22 cellular contexts compared by ENCODE assay signal in genomic region chr4:153374471-153374870, GRCh38. TPM values are rescaled to one million over a fixed set of nuclear protein-coding genes. Genes with fewer than 3 reads are reported as not detected.
"Had no signal": no experiment of that assay in that cellular context is flagged by ENCODE, and none has a peak within 500 bp of the region (broad histone marks: within the 10 kb centered on the region; RNA-seq: fewer than 3 reads in every experiment).

No MANE protein-coding gene starts in this region.

- H3K4me1 Mint-ChIP-seq: activated T-helper 17 cell treated with anti-CD3 and anti-CD28 coated beads, Interleukin-2, amount 50 U/mL, for 72 hours had no signal

- ATAC-seq: activated CD4-positive, alpha-beta T cell treated with anti-CD3 and anti-CD28 coated beads for 36 hours; activated naive CD4-positive, alpha-beta T cell treated with anti-CD3 and anti-CD28 coated beads, Interleukin-2, amount 50 U/mL, for 72 hours; activated T-helper 17 cell treated with anti-CD3 and anti-CD28 coated beads, Interleukin-2, amount 50 U/mL, for 72 hours; natural killer cell had no signal

- H3K27ac ChIP-seq: epithelial cell of prostate, left ventricle myocardium inferior, prostate gland, spleen, thoracic aorta, vagina had no signal

- H3K36me3 ChIP-seq: left ventricle myocardium inferior, prostate gland, spleen, thoracic aorta, vagina had no signal

- FAIRE-seq: bronchial epithelial cell had no signal

- H3K27ac Mint-ChIP-seq: activated B cell treated with CpG ODN at 0.5 μM for 24 hours; activated CD4-positive, alpha-beta T cell treated with anti-CD3 and anti-CD28 coated beads for 36 hours; activated naive CD4-positive, alpha-beta T cell treated with anti-CD3 and anti-CD28 coated beads, Interleukin-2, amount 50 U/mL, for 72 hours; activated T-cell treated with anti-CD3 and anti-CD28 coated beads, Interleukin-2, amount 50 U/mL, for 24 hours; activated T-helper 17 cell treated with anti-CD3 and anti-CD28 coated beads, Interleukin-2, amount 50 U/mL, for 72 hours; natural killer cell; type B pancreatic cell had no signal

- H3K9me3 Mint-ChIP-seq: activated naive CD4-positive, alpha-beta T cell treated with anti-CD3 and anti-CD28 coated beads, Interleukin-2, amount 50 U/mL, for 72 hours had no signal

- DNase-seq: activated B cell treated with CpG ODN at 0.5 μM for 24 hours; activated CD4-positive, alpha-beta T cell treated with anti-CD3 and anti-CD28 coated beads for 36 hours; activated CD4-positive, alpha-beta T cell treated with anti-CD3 and anti-CD28 coated beads, Interleukin-2, amount 50 U/mL, for 4 hours; activated CD8-positive, alpha-beta memory T cell treated with anti-CD3 and anti-CD28 coated beads for 24 hours; activated CD8-positive, alpha-beta memory T cell treated with anti-CD3 and anti-CD28 coated beads, Interleukin-2, amount 50 U/mL, for 4 hours; activated T-cell treated with anti-CD3 and anti-CD28 coated beads, Interleukin-2, amount 50 U/mL, for 24 hours; amniotic stem cell; left ventricle myocardium inferior; midbrain; natural killer cell; spleen; stimulated activated CD4-positive, alpha-beta T cell treated with anti-CD3 and anti-CD28 coated beads, Interleukin-4, amount 100 ng/mL, for 1 hour; stimulated activated naive CD4-positive, alpha-beta T cell; T1000 had no signal

- H3K4me3 Mint-ChIP-seq: activated B cell treated with CpG ODN at 0.5 μM for 24 hours; activated CD4-positive, alpha-beta T cell treated with anti-CD3 and anti-CD28 coated beads for 36 hours; activated T-cell treated with anti-CD3 and anti-CD28 coated beads, Interleukin-2, amount 50 U/mL, for 24 hours; activated T-helper 17 cell treated with anti-CD3 and anti-CD28 coated beads, Interleukin-2, amount 50 U/mL, for 72 hours; natural killer cell; type B pancreatic cell had no signal

- H3K4me1 ChIP-seq: left ventricle myocardium inferior, prostate gland, vagina had no signal

- H3K27me3 ChIP-seq: spleen, vagina had no signal

- H3K27me3 Mint-ChIP-seq: activated B cell treated with CpG ODN at 0.5 μM for 24 hours; activated CD4-positive, alpha-beta T cell treated with anti-CD3 and anti-CD28 coated beads for 36 hours; activated T-cell treated with anti-CD3 and anti-CD28 coated beads, Interleukin-2, amount 50 U/mL, for 24 hours; activated T-helper 17 cell treated with anti-CD3 and anti-CD28 coated beads, Interleukin-2, amount 50 U/mL, for 72 hours; type B pancreatic cell had no signal

- H3K4me3 ChIP-seq: left ventricle myocardium inferior, prostate gland, spleen, thoracic aorta, vagina had no signal

- H3K9me3 ChIP-seq: prostate gland, vagina had no signal

RNA-seq across cellular contexts. Expression of gene MND1, which starts 30.0 kb away (rescaled TPM):
- total RNA-seq: vagina had no signal
